In genomic region chr3:29755416-29755815, GRCh38 we compare ENCODE assay signal across 21 cellular contexts.
"Had no signal": no experiment of that assay in that cellular context is flagged by ENCODE, and none has a peak within 500 bp of the region (broad histone marks: within the 10 kb centered on the region; RNA-seq: fewer than 3 reads in every experiment).

No MANE protein-coding gene starts in this region.

- H3K27ac ChIP-seq: neutrophil, parathyroid adenoma, right lobe of liver had no signal

- H3K9ac ChIP-seq: parathyroid adenoma had no signal

- H3K27me3 ChIP-seq: neutrophil, right lobe of liver, transverse colon, uterus had no signal

- DNase-seq: activated T-cell treated with anti-CD3 and anti-CD28 coated beads, Interleukin-2, amount 50 U/mL, for 1 hour; cortex of kidney; endodermal cell; foreskin fibroblast; naive thymus-derived CD8-positive, alpha-beta T cell; right lobe of liver; stimulated activated CD4-positive, alpha-beta T cell treated with anti-CD3 and anti-CD28 coated beads, Interleukin-2, amount 100 ng/mL, for 24 hours; stimulated activated naive CD8-positive, alpha-beta T cell treated with anti-CD3 and anti-CD28 coated beads, Interleukin-15, amount 100 ng/mL, for 72 hours; T1000; transverse colon; uterus had no signal

- ATAC-seq: activated naive CD4-positive, alpha-beta T cell treated with anti-CD3 and anti-CD28 coated beads, Interleukin-2, amount 50 U/mL, for 72 hours; left lobe of liver; naive thymus-derived CD8-positive, alpha-beta T cell; right lobe of liver; stimulated activated effector memory CD8-positive, alpha-beta T cell treated with anti-CD3 and anti-CD28 coated beads, Interleukin-12 subunit alpha, Interleukin-12 subunit beta, amount 100 ng/mL, for 72 hours; stimulated activated naive CD8-positive, alpha-beta T cell treated with anti-CD3 and anti-CD28 coated beads, Interleukin-15, amount 100 ng/mL, for 72 hours; WTC11 had no signal

- H3K36me3 ChIP-seq: neutrophil, right lobe of liver, transverse colon, uterus had no signal

- H3K4me1 Mint-ChIP-seq: naive thymus-derived CD8-positive, alpha-beta T cell; stimulated activated effector memory CD8-positive, alpha-beta T cell treated with anti-CD3 and anti-CD28 coated beads, Interleukin-12 subunit alpha, Interleukin-12 subunit beta, amount 100 ng/mL, for 72 hours; stimulated activated naive CD8-positive, alpha-beta T cell treated with anti-CD3 and anti-CD28 coated beads, Interleukin-15, amount 100 ng/mL, for 72 hours had no signal

- H3K4me3 Mint-ChIP-seq: endodermal cell; mesothelial cell of epicardium; naive thymus-derived CD8-positive, alpha-beta T cell; stimulated activated effector memory CD8-positive, alpha-beta T cell treated with anti-CD3 and anti-CD28 coated beads, Interleukin-12 subunit alpha, Interleukin-12 subunit beta, amount 100 ng/mL, for 72 hours; stimulated activated naive CD8-positive, alpha-beta T cell treated with anti-CD3 and anti-CD28 coated beads, Interleukin-15, amount 100 ng/mL, for 72 hours; T-helper 1 cell treated with Interleukin-12 subunit alpha and Interleukin-12 subunit beta and Interleukin-4 antibody, amounts not matched to agents 30 μg/mL and 1 μg/mL, for 36 hours; WTC11 had no signal

- H3K27ac Mint-ChIP-seq: endodermal cell; mesothelial cell of epicardium; naive thymus-derived CD8-positive, alpha-beta T cell; stimulated activated effector memory CD8-positive, alpha-beta T cell treated with anti-CD3 and anti-CD28 coated beads, Interleukin-12 subunit alpha, Interleukin-12 subunit beta, amount 100 ng/mL, for 72 hours; stimulated activated naive CD8-positive, alpha-beta T cell treated with anti-CD3 and anti-CD28 coated beads, Interleukin-15, amount 100 ng/mL, for 72 hours; T-helper 1 cell treated with Interleukin-12 subunit alpha and Interleukin-12 subunit beta and Interleukin-4 antibody, amounts not matched to agents 30 μg/mL and 1 μg/mL, for 36 hours; WTC11 had no signal

- H3K9me3 ChIP-seq: neutrophil, right lobe of liver, transverse colon, uterus had no signal

- H3K9me3 Mint-ChIP-seq: activated naive CD4-positive, alpha-beta T cell treated with anti-CD3 and anti-CD28 coated beads, Interleukin-2, amount 50 U/mL, for 72 hours; endodermal cell; mesothelial cell of epicardium; stimulated activated effector memory CD8-positive, alpha-beta T cell treated with anti-CD3 and anti-CD28 coated beads, Interleukin-12 subunit alpha, Interleukin-12 subunit beta, amount 100 ng/mL, for 72 hours; stimulated activated naive CD8-positive, alpha-beta T cell treated with anti-CD3 and anti-CD28 coated beads, Interleukin-15, amount 100 ng/mL, for 72 hours; T-helper 1 cell treated with Interleukin-12 subunit alpha and Interleukin-12 subunit beta and Interleukin-4 antibody, amounts not matched to agents 30 μg/mL and 1 μg/mL, for 36 hours had no signal

- H3K36me3 Mint-ChIP-seq: activated naive CD4-positive, alpha-beta T cell treated with anti-CD3 and anti-CD28 coated beads, Interleukin-2, amount 50 U/mL, for 72 hours; mesothelial cell of epicardium; naive thymus-derived CD8-positive, alpha-beta T cell; stimulated activated effector memory CD8-positive, alpha-beta T cell treated with anti-CD3 and anti-CD28 coated beads, Interleukin-12 subunit alpha, Interleukin-12 subunit beta, amount 100 ng/mL, for 72 hours had no signal

- H2AFZ ChIP-seq: parathyroid adenoma had no signal

- H3K4me3 ChIP-seq: lung, right lobe of liver, skin epidermis, transverse colon, uterus had no signal
